ENCODE assay signal across 1 cellular context in the genomic region with DNA sequence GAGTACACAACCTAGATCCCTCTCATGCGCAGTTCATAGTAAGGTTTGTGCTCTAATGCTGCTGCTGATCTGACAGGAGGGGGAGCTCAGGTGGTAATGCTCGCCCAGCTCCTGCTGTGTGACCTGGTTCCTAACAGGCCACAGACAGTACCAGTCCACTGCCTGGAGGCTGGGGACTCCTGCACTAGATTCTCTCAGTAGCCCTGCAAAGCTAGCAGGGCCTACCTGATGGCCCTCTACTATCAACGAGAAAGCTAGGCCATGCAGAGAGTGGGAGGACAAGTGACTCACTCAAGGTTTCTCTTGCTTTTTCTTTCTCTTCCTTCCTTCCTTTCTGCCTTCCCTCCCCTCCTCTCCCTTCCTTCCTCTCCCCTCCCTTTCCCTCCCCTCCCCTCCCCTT.
TF ChIP-seq lines count a peak whose summit lies in the region.

No MANE protein-coding gene starts in this region.

TF ChIP-seq in SK-N-SH, 30 proteins besides CTCF, POLR2A, EP300 and RAD21:
- TF ChIP-seq MEF2A (IDR thresholded peaks at IDR 0.05; ENCODE audit: borderline replicate concordance, low read depth) (no peak), SMC3 (IDR thresholded peaks at IDR 0.05; ENCODE audit: low read depth, low read length) (no peak), RFX5 (IDR thresholded peaks at IDR 0.05; ENCODE audit: low read length) (no peak), FOXM1 (IDR thresholded peaks at IDR 0.05; ENCODE audit: low read depth) (no peak), ZBTB33 (IDR thresholded peaks at IDR 0.05; ENCODE audit: borderline replicate concordance, low read depth) (no peak), MXI1 (IDR thresholded peaks at IDR 0.05; ENCODE audit: low read depth, low read length) (no peak), FOXJ3 (CRISPR knock-in tag; IDR thresholded peaks at IDR 0.05) (no peak), SIN3A (IDR thresholded peaks at IDR 0.05; ENCODE audit: borderline replicate concordance, low read depth, low read length) (no peak), JUND (IDR thresholded peaks at IDR 0.05) (no peak), RCOR1 (IDR thresholded peaks at IDR 0.05; ENCODE audit: low read length) (no peak), TAF1 (IDR thresholded peaks at IDR 0.05; ENCODE audit: borderline replicate concordance, low read depth, low read length) (no peak), RXRA (IDR thresholded peaks at IDR 0.05; ENCODE audit: borderline replicate concordance, low read depth) (no peak), NRF1 (IDR thresholded peaks at IDR 0.05; ENCODE audit: low read depth, low read length) (no peak), CHD2 (IDR thresholded peaks at IDR 0.05; ENCODE audit: low read length, partially characterized antibody) (no peak), YY1 (IDR thresholded peaks at IDR 0.05; ENCODE audit: low read depth) (no peak), GATA2 (CRISPR knock-in tag; IDR thresholded peaks at IDR 0.05) (no peak)
- TF ChIP-seq, protein P1, sequence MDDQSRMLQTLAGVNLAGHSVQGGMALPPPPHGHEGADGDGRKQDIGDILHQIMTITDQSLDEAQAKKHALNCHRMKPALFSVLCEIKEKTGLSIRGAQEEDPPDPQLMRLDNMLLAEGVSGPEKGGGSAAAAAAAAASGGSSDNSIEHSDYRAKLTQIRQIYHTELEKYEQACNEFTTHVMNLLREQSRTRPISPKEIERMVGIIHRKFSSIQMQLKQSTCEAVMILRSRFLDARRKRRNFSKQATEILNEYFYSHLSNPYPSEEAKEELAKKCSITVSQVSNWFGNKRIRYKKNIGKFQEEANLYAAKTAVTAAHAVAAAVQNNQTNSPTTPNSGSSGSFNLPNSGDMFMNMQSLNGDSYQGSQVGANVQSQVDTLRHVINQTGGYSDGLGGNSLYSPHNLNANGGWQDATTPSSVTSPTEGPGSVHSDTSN (IDR thresholded peaks at IDR 0.05) = no peak
- TF ChIP-seq, protein P2, sequence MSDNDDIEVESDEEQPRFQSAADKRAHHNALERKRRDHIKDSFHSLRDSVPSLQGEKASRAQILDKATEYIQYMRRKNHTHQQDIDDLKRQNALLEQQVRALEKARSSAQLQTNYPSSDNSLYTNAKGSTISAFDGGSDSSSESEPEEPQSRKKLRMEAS (IDR thresholded peaks at IDR 0.05; ENCODE audit: low read depth) = no peak
- TF ChIP-seq, protein P3, sequence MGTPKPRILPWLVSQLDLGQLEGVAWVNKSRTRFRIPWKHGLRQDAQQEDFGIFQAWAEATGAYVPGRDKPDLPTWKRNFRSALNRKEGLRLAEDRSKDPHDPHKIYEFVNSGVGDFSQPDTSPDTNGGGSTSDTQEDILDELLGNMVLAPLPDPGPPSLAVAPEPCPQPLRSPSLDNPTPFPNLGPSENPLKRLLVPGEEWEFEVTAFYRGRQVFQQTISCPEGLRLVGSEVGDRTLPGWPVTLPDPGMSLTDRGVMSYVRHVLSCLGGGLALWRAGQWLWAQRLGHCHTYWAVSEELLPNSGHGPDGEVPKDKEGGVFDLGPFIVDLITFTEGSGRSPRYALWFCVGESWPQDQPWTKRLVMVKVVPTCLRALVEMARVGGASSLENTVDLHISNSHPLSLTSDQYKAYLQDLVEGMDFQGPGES (IDR thresholded peaks at IDR 0.05; ENCODE audit: low read depth, low read length) = no peak
